Comparison of ENCODE assay signal across 22 cellular contexts in genomic region chr4:41598580-41598979, GRCh38.
DNase-seq lines count a peak whose midpoint lies in the region; ATAC-seq and TF ChIP-seq lines count a peak whose summit lies in the region.
"Had no signal": no experiment of that assay in that cellular context is flagged by ENCODE, and none has a peak within 500 bp of the region (broad histone marks: within the 10 kb centered on the region; RNA-seq: fewer than 3 reads in every experiment).

No MANE protein-coding gene starts in this region.

- 0 out of 2 replicates have a peak overlapping the region, but pooled peaks have one; percentile 74 for H3K27ac ChIP-seq in PC-9

- no peak for TF ChIP-seq CTCF in PC-9 (conservative IDR thresholded peaks at IDR 0.05)
- TF ChIP-seq CTCF in omental fat pad (IDR thresholded peaks at IDR 0.05) = no peak

- H3K9me3 ChIP-seq in PC-9 (ENCODE audit: insufficient read depth, low read depth) = no peaks in the 10 kb centered on the region

- no peak overlapping the region for H3K4me3 ChIP-seq in PC-9

- H3K4me2 ChIP-seq in PC-9 = no peak overlapping the region

- no peaks in the 10 kb centered on the region for H4K20me1 ChIP-seq in PC-9 (ENCODE audit: insufficient read depth)

- peak; percentile 77 for ATAC-seq in omental fat pad (ENCODE audit: low FRiP score)
- ATAC-seq: CD8-positive, alpha-beta T cell; PC-3; SK-N-SH treated with all-trans-retinoic acid at 6 μM for 48 hours had no signal

- peak; percentile 29 for DNase-seq in EH (ENCODE audit: low read depth)
- no peak for DNase-seq in PC-9
- DNase-seq in astrocyte of the hippocampus (ENCODE audit: low read depth, low spot score) = peak; percentile 23
- no peak for DNase-seq in omental fat pad (ENCODE audit: low spot score)
- no peak for DNase-seq in NCI-H1417 (lab: John Stamatoyannopoulos, UW)
- no peak for DNase-seq in DMS53 treated with DMSO at 0.1 percent for 48 hours (lab: John Stamatoyannopoulos, UW; ENCODE audit: unreplicated experiment)
- DNase-seq in HEK293T (ENCODE audit: extremely low spot score) = no peak
- DNase-seq: AML-193; C1 segment of cervical spinal cord; CD8-positive, alpha-beta T cell; DMS153; GDM1; Kasumi-1; NCI-H1105 treated with DMSO at 0.1 percent for 48 hours; NCI-H1694; NCI-H2081; NCI-H2171; NCI-H524 treated with DMSO at 0.1 percent for 48 hours; PC-3; RPMI8226; SHP77 had no signal

- 0 out of 2 replicates have a peak, but pooled peaks cover 4% of the 10 kb centered on the region for H3K36me3 ChIP-seq in PC-9 (ENCODE audit: low read depth)

- intact Hi-C loops in PC-9 (cut with micrococcal nuclease; ENCODE audit: unreplicated experiment) = no loop called here

- peaks cover 3% of the 10 kb centered on the region; the same call in 1 of the 2 replicates for H3K79me2 ChIP-seq in PC-9 (ENCODE audit: low read depth)

- peaks cover 46% of the 10 kb centered on the region for H3K4me1 ChIP-seq in PC-9 (replicated peaks; ENCODE audit: insufficient read depth)

- H2AFZ ChIP-seq in PC-9 = no peak overlapping the region

- peaks cover 6% of the 10 kb centered on the region; the same call in 1 of the 2 replicates for H3F3A ChIP-seq in PC-9 (ENCODE audit: insufficient read depth, low read depth)

- no peaks in the 10 kb centered on the region for H3K9me2 ChIP-seq in PC-9 (ENCODE audit: insufficient read depth)

- no TSS peak for BruUV-seq in PC-9 (replicated peaks; lab: Mats Ljungman, UMichigan)

- CTCF ChIA-PET in PC-9 (lab: Charles Lee) = no interaction called here
- CTCF ChIA-PET in HEK293T (lab: Yijun Ruan, JAX) = no interaction called here

- POLR2A ChIA-PET in PC-9 (lab: Charles Lee; ENCODE audit: unreplicated experiment) = interaction anchor here (0.7 kb wide), 1 partner anchor 13 kb away, joined by 3 read pairs; no protein-coding TSS in a partner anchor
- POLR2A ChIA-PET in HEK293T (lab: Yijun Ruan, JAX) = no interaction called here

- H3K27me3 ChIP-seq in PC-9 (ENCODE audit: insufficient read depth, low read depth) = no peaks in the 10 kb centered on the region

TF ChIP-seq in HEK293T, 16 proteins besides CTCF, POLR2A, EP300 and RAD21:
- TF ChIP-seq BHLHE40 (IDR thresholded peaks at IDR 0.05; ENCODE audit: borderline replicate concordance) (no peak), SP1 (IDR thresholded peaks at IDR 0.05) (no peak), ELF4 (IDR thresholded peaks at IDR 0.05) (no peak), ZNF384 (IDR thresholded peaks at IDR 0.05) (no peak), FOXA1 (IDR thresholded peaks at IDR 0.05) (no peak), ARNT (IDR thresholded peaks at IDR 0.05) (no peak), HDGF (IDR thresholded peaks at IDR 0.05; ENCODE audit: borderline replicate concordance) (no peak), NFRKB (IDR thresholded peaks at IDR 0.05) (no peak), L3MBTL2 (conservative IDR thresholded peaks at IDR 0.05) (no peak), LEF1 (IDR thresholded peaks at IDR 0.05; ENCODE audit: borderline replicate concordance) (no peak), SUZ12 (IDR thresholded peaks at IDR 0.05) (no peak), TARDBP (IDR thresholded peaks at IDR 0.05) (no peak), CTBP1 (IDR thresholded peaks at IDR 0.05; ENCODE audit: borderline replicate concordance) (no peak), FOXK2 (IDR thresholded peaks at IDR 0.05) (no peak), PKNOX1 (IDR thresholded peaks at IDR 0.05) (no peak)

Comparison
In these comparisons a context has a peak if more than half of its experiments do, and no peak if none do; other contexts are left out.
1. DNase-seq: peak in EH (single experiment) and astrocyte of the hippocampus (single experiment); none in PC-9 (0 of 2), omental fat pad (single experiment), NCI-H1417 (0 of 3), DMS53 treated with DMSO at 0.1 percent for 48 hours (single experiment) and HEK293T (single experiment).